11 cellular contexts compared by ENCODE assay signal in the genomic region with DNA sequence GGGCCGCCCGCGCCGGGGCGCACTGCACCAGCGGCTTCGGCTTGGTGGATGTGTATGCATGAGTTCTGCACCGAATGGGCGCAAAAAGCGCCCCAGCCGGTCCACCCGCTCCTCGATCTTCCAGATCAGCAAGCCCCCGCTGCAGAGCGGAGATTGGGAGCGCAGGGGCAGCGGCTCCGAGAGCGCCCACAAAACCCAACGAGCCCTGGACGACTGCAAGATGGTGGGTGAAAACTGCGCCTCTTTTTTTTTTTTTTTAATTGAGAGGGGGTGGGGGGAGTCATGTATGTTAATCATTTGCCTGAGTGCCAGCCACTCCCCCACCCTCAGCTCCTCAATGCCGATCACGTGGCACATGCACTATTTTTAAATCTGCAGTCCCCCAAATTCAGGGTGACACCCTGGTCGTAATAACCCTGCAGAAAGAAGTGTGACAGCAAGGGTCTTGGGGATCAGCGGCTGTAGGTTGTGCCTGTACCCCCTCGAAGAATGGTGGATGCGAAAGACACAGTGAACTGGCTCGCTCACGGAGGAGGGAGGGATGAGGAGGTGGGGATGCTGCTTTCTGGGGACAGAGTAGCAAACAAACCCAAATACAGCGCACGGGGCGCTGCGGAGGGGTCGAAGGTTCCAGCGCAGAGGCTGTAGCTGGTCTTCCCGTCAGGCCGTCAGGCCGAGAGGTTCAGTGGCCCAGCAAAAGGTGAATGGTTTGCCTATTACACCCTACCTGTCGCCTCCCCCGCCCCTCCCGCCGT. TPM values are rescaled to one million over a fixed set of nuclear protein-coding genes. Genes with fewer than 3 reads are reported as not detected.
DNase-seq lines count a peak whose midpoint lies in the region; ATAC-seq and TF ChIP-seq lines count a peak whose summit lies in the region.
"Had no signal": no experiment of that assay in that cellular context is flagged by ENCODE, and none has a peak within 500 bp of the region (broad histone marks: within the 10 kb centered on the region; RNA-seq: fewer than 3 reads in every experiment).

No MANE protein-coding gene starts in this region.

- H3K27me3 Mint-ChIP-seq in neural progenitor cell (ENCODE audit: insufficient read depth, low read depth), result peaks cover 20% of the 10 kb centered on the region

- H3K79me2 ChIP-seq in fibroblast of lung (ENCODE audit: control insufficient read depth, insufficient read depth, low read length) (no peaks in the 10 kb centered on the region), neural progenitor cell (ENCODE audit: low read depth) (no peaks in the 10 kb centered on the region)

- H3K4me3 ChIP-seq in fibroblast of lung (replicated peaks in 1 of 4; ENCODE audit: control extremely low read depth in 1 of 4, insufficient read depth in 1 of 4, low read depth in 3 of 4, low read length in 4 of 4) (peak overlapping the region; percentile 20 to 50 (median 36)), neural progenitor cell (peak overlapping the region; percentile 82)

- H3K27me3 ChIP-seq in fibroblast of lung (ENCODE audit: control insufficient read depth, insufficient read depth, low read length) (peaks cover 12% of the 10 kb centered on the region), neural progenitor cell (peaks cover 98% of the 10 kb centered on the region)

- DNase-seq in NCI-H345 (lab: John Stamatoyannopoulos, UW), result peak; percentile 53
- no peak for DNase-seq in fibroblast of lung (ENCODE audit: low read depth in 2 of 2)
- peak; percentile 62 for DNase-seq in neural progenitor cell (ENCODE audit: low spot score)
- DNase-seq in NCI-H446 (lab: John Stamatoyannopoulos, UW), result no peak
- DNase-seq in activated CD4-positive, alpha-beta T cell treated with anti-CD3 and anti-CD28 coated beads for 4 hours, result no peak
- DNase-seq: CD4-positive, alpha-beta memory T cell had no signal

- H4K20me1 ChIP-seq in fibroblast of lung (ENCODE audit: control insufficient read depth, extremely low read depth, insufficient read depth, low read length) (no peaks in the 10 kb centered on the region), neural progenitor cell (ENCODE audit: low read depth) (no peaks in the 10 kb centered on the region)

- no peaks in the 10 kb centered on the region for H3K9me3 Mint-ChIP-seq in neural progenitor cell
- H3K9me3 Mint-ChIP-seq: dendritic cell treated with granulocyte-macrophage colony-stimulating factor and Interleukin-4, amounts not matched to agents 40 ng/mL and 50 ng/mL, for 4 days had no signal

- H3K27ac Mint-ChIP-seq in neural progenitor cell, result no peak overlapping the region
- H3K27ac Mint-ChIP-seq: CD4-positive, alpha-beta memory T cell; dendritic cell treated with granulocyte-macrophage colony-stimulating factor and Interleukin-4, amounts not matched to agents 40 ng/mL and 50 ng/mL, for 4 days had no signal

- H3K4me1 ChIP-seq in fibroblast of lung (ENCODE audit: control insufficient read depth, extremely low read depth, insufficient read depth, low read length) (peaks cover 2% of the 10 kb centered on the region), neural progenitor cell (peaks cover 8% of the 10 kb centered on the region)

- H2AFZ ChIP-seq in fibroblast of lung (ENCODE audit: low read length) (peak overlapping the region; percentile 29), neural progenitor cell (replicated peaks) (peak overlapping the region; percentile 93)

- H3K9me3 ChIP-seq in fibroblast of lung (ENCODE audit: control insufficient read depth, insufficient read depth, low read depth, low read length), result no peaks in the 10 kb centered on the region
- H3K9me3 ChIP-seq in neural progenitor cell (ENCODE audit: low read depth), result no peaks in the 10 kb centered on the region

- no peaks in the 10 kb centered on the region for H3K36me3 ChIP-seq in fibroblast of lung (ENCODE audit: control insufficient read depth, insufficient read depth, low read length)
- H3K36me3 ChIP-seq in neural progenitor cell, result no peaks in the 10 kb centered on the region

- no peak for TF ChIP-seq POLR2A in GM18505 (IDR thresholded peaks at IDR 0.05; ENCODE audit: borderline replicate concordance, extremely low read depth, insufficient read depth, insufficient read length)

- H3F3A ChIP-seq in neural progenitor cell (ENCODE audit: low read depth), result peaks cover 16% of the 10 kb centered on the region

- peak overlapping the region; percentile 72 for H3K4me2 ChIP-seq in fibroblast of lung (ENCODE audit: extremely low read depth, insufficient read depth, low read length)
- H3K4me2 ChIP-seq in neural progenitor cell, result peak overlapping the region; percentile 98
- H3K4me2 ChIP-seq: KMS-11 had no signal

- H3K9ac ChIP-seq in fibroblast of lung (ENCODE audit: insufficient read depth, low read length), result no peak overlapping the region
- H3K9ac ChIP-seq in neural progenitor cell, result no peak overlapping the region
- H3K9ac ChIP-seq: KMS-11 had no signal

- H3K4me3 Mint-ChIP-seq in neural progenitor cell, result peak overlapping the region; percentile 91
- H3K4me3 Mint-ChIP-seq: dendritic cell treated with granulocyte-macrophage colony-stimulating factor and Interleukin-4, amounts not matched to agents 40 ng/mL and 50 ng/mL, for 4 days had no signal

- no peaks in the 10 kb centered on the region for H3K36me3 Mint-ChIP-seq in neural progenitor cell
- H3K36me3 Mint-ChIP-seq: CD4-positive, alpha-beta memory T cell had no signal

- H3K27ac ChIP-seq in 22Rv1, result no peak overlapping the region
- no peak overlapping the region for H3K27ac ChIP-seq in fibroblast of lung (ENCODE audit: insufficient read depth, low read length)
- no peak overlapping the region for H3K27ac ChIP-seq in neural progenitor cell
- H3K27ac ChIP-seq: KMS-11 had no signal

- no peak for ATAC-seq in HG03095 (IDR thresholded peaks at IDR 0.05; ENCODE audit: unreplicated experiment)
- ATAC-seq in GM18505 (IDR thresholded peaks at IDR 0.05; ENCODE audit: unreplicated experiment), result no peak

- peak; percentile 75 for TF ChIP-seq CTCF in 22Rv1 (IDR thresholded peaks at IDR 0.05)
- no peak for TF ChIP-seq CTCF in fibroblast of lung (conservative IDR thresholded peaks at IDR 0.05 in 1 of 2, IDR thresholded peaks at IDR 0.05 in 1 of 2; ENCODE audit: low read depth in 1 of 2, low read length in 2 of 2)
- TF ChIP-seq CTCF in neural progenitor cell (IDR thresholded peaks at IDR 0.05), result peak; percentile 47

- peaks cover 28% of the 10 kb centered on the region for H3K4me1 Mint-ChIP-seq in neural progenitor cell

RNA-seq across cellular contexts. Expression of gene RGS7BP, which starts 0.9 kb away (rescaled TPM):
- total RNA-seq in fibroblast of lung (under 0.01 and 0.51 TPM in 2 replicates), neural progenitor cell (ENCODE audit: low replicate concordance) (0.43 and 1.4 TPM in 2 replicates)
- 0.20 and 0.23 TPM in 2 replicates for polyA plus RNA-seq in fibroblast of lung
- polyA plus RNA-seq in fibroblast of lung (2012), result 0.17 and 0.23 TPM in 2 replicates
- not detected in 2 replicates for polyA minus RNA-seq in fibroblast of lung (ENCODE audit: low replicate concordance)
- total RNA-seq: CD4-positive, alpha-beta memory T cell had no signal
- polyA plus RNA-seq: CD4-positive, alpha-beta memory T cell had no signal

Comparison
In these comparisons a context has a peak if more than half of its experiments do, and no peak if none do; other contexts are left out.
1. CTCF ChIP-seq: peak in 22Rv1 (single experiment) and neural progenitor cell (single experiment); none in fibroblast of lung (0 of 2).
2. DNase-seq: peak in NCI-H345 (single experiment) and neural progenitor cell (single experiment); none in fibroblast of lung (0 of 2), NCI-H446 (0 of 2) and activated CD4-positive, alpha-beta T cell treated with anti-CD3 and anti-CD28 coated beads for 4 hours (0 of 2).